ENCODE assay signal across 1 cellular context in genomic region chr9:92097997-92098482, GRCh38.
A peak's percentile ranks its signal among the peaks of the same experiment; 100 is the strongest.
TF ChIP-seq lines count a peak whose summit lies in the region.

No MANE protein-coding gene starts in this region.

TF ChIP-seq in WTC11, 78 proteins besides CTCF, POLR2A, EP300 and RAD21 (continued from another document):
- TF ChIP-seq E2F5 (CRISPR knock-in tag; IDR thresholded peaks at IDR 0.05) (peak; percentile 100), ZNF416 (CRISPR knock-in tag; IDR thresholded peaks at IDR 0.05) (no peak), SP1 (CRISPR knock-in tag; conservative IDR thresholded peaks at IDR 0.05) (0 out of 2 replicates have a peak, but pooled peaks have one; percentile 43)
- TF ChIP-seq, protein P1, sequence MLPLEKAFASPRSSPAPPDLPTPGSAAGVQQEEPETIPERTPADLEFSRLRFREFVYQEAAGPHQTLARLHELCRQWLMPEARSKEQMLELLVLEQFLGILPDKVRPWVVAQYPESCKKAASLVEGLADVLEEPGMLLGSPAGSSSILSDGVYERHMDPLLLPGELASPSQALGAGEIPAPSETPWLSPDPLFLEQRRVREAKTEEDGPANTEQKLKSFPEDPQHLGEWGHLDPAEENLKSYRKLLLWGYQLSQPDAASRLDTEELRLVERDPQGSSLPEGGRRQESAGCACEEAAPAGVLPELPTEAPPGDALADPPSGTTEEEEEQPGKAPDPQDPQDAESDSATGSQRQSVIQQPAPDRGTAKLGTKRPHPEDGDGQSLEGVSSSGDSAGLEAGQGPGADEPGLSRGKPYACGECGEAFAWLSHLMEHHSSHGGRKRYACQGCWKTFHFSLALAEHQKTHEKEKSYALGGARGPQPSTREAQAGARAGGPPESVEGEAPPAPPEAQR (CRISPR knock-in tag; IDR thresholded peaks at IDR 0.05), result 0 out of 2 replicates have a peak, but pooled peaks have one; percentile 80
- TF ChIP-seq, protein P2, sequence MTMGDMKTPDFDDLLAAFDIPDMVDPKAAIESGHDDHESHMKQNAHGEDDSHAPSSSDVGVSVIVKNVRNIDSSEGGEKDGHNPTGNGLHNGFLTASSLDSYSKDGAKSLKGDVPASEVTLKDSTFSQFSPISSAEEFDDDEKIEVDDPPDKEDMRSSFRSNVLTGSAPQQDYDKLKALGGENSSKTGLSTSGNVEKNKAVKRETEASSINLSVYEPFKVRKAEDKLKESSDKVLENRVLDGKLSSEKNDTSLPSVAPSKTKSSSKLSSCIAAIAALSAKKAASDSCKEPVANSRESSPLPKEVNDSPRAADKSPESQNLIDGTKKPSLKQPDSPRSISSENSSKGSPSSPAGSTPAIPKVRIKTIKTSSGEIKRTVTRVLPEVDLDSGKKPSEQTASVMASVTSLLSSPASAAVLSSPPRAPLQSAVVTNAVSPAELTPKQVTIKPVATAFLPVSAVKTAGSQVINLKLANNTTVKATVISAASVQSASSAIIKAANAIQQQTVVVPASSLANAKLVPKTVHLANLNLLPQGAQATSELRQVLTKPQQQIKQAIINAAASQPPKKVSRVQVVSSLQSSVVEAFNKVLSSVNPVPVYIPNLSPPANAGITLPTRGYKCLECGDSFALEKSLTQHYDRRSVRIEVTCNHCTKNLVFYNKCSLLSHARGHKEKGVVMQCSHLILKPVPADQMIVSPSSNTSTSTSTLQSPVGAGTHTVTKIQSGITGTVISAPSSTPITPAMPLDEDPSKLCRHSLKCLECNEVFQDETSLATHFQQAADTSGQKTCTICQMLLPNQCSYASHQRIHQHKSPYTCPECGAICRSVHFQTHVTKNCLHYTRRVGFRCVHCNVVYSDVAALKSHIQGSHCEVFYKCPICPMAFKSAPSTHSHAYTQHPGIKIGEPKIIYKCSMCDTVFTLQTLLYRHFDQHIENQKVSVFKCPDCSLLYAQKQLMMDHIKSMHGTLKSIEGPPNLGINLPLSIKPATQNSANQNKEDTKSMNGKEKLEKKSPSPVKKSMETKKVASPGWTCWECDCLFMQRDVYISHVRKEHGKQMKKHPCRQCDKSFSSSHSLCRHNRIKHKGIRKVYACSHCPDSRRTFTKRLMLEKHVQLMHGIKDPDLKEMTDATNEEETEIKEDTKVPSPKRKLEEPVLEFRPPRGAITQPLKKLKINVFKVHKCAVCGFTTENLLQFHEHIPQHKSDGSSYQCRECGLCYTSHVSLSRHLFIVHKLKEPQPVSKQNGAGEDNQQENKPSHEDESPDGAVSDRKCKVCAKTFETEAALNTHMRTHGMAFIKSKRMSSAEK (CRISPR knock-in tag; IDR thresholded peaks at IDR 0.05; ENCODE audit: borderline replicate concordance), result peak; percentile 37; the same call in 1 of the 2 replicates
- TF ChIP-seq, protein P3, sequence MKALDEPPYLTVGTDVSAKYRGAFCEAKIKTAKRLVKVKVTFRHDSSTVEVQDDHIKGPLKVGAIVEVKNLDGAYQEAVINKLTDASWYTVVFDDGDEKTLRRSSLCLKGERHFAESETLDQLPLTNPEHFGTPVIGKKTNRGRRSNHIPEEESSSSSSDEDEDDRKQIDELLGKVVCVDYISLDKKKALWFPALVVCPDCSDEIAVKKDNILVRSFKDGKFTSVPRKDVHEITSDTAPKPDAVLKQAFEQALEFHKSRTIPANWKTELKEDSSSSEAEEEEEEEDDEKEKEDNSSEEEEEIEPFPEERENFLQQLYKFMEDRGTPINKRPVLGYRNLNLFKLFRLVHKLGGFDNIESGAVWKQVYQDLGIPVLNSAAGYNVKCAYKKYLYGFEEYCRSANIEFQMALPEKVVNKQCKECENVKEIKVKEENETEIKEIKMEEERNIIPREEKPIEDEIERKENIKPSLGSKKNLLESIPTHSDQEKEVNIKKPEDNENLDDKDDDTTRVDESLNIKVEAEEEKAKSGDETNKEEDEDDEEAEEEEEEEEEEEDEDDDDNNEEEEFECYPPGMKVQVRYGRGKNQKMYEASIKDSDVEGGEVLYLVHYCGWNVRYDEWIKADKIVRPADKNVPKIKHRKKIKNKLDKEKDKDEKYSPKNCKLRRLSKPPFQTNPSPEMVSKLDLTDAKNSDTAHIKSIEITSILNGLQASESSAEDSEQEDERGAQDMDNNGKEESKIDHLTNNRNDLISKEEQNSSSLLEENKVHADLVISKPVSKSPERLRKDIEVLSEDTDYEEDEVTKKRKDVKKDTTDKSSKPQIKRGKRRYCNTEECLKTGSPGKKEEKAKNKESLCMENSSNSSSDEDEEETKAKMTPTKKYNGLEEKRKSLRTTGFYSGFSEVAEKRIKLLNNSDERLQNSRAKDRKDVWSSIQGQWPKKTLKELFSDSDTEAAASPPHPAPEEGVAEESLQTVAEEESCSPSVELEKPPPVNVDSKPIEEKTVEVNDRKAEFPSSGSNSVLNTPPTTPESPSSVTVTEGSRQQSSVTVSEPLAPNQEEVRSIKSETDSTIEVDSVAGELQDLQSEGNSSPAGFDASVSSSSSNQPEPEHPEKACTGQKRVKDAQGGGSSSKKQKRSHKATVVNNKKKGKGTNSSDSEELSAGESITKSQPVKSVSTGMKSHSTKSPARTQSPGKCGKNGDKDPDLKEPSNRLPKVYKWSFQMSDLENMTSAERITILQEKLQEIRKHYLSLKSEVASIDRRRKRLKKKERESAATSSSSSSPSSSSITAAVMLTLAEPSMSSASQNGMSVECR (CRISPR knock-in tag; IDR thresholded peaks at IDR 0.05; ENCODE audit: borderline replicate concordance), result no peak
- TF ChIP-seq, protein P4, sequence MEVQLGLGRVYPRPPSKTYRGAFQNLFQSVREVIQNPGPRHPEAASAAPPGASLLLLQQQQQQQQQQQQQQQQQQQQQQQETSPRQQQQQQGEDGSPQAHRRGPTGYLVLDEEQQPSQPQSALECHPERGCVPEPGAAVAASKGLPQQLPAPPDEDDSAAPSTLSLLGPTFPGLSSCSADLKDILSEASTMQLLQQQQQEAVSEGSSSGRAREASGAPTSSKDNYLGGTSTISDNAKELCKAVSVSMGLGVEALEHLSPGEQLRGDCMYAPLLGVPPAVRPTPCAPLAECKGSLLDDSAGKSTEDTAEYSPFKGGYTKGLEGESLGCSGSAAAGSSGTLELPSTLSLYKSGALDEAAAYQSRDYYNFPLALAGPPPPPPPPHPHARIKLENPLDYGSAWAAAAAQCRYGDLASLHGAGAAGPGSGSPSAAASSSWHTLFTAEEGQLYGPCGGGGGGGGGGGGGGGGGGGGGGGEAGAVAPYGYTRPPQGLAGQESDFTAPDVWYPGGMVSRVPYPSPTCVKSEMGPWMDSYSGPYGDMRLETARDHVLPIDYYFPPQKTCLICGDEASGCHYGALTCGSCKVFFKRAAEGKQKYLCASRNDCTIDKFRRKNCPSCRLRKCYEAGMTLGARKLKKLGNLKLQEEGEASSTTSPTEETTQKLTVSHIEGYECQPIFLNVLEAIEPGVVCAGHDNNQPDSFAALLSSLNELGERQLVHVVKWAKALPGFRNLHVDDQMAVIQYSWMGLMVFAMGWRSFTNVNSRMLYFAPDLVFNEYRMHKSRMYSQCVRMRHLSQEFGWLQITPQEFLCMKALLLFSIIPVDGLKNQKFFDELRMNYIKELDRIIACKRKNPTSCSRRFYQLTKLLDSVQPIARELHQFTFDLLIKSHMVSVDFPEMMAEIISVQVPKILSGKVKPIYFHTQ (CRISPR knock-in tag; IDR thresholded peaks at IDR 0.05), result no peak
